Comparison of ENCODE assay signal across 32 cellular contexts in the genomic region with DNA sequence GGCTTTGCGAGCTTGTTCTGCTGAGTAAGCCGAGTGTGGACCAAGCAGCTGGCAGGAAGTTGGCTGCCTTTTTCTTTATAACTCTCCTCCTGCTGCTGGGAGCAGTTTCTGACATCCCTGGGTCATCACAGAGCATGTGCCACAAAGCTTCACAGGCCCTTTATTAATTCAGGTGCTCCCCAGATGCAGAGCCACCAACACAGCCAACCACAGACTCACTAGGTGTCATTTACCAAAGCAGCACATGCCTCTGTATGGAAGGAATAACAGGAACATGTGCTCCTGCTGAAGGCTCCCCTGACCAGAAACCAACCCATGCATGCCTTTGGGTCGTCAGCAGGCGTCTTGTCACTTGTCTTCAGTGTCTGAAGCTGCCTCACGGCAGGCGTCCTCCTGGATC.
"Had no signal": no experiment of that assay in that cellular context is flagged by ENCODE, and none has a peak within 500 bp of the region (broad histone marks: within the 10 kb centered on the region; RNA-seq: fewer than 3 reads in every experiment).

No MANE protein-coding gene starts in this region.

- H3K27me3 ChIP-seq: ascending aorta, body of pancreas, MG63 had no signal

- H3K4me3 Mint-ChIP-seq: activated CD4-positive, alpha-beta memory T cell treated with anti-CD3 and anti-CD28 coated beads for 36 hours; activated CD4-positive, alpha-beta T cell treated with anti-CD3 and anti-CD28 coated beads, Interleukin-2, amount 10 ng/mL, durations not matched to agents 7 days and 5 days; activated naive CD8-positive, alpha-beta T cell treated with anti-CD3 and anti-CD28 coated beads, Interleukin-2, amount 50 U/mL, for 24 hours; activated T-cell treated with anti-CD3 and anti-CD28 coated beads, Interleukin-2, amount 50 U/mL, for 24 hours; activated T-helper 1 cell treated with anti-CD3 and anti-CD28 coated beads, Interleukin-12 subunit alpha, Interleukin-12 subunit beta, Interleukin-2, Interleukin-4 antibody, amounts not matched to agents 30 ng/mL and 10 ng/mL and 1 ng/mL, durations not matched to agents 14 hours and 24 hours and 36 hours; T-cell had no signal

- DNase-seq: activated CD4-positive, alpha-beta memory T cell treated with anti-CD3 and anti-CD28 coated beads for 36 hours; activated CD4-positive, alpha-beta T cell treated with anti-CD3 and anti-CD28 coated beads, Interleukin-2, amount 10 ng/mL, durations not matched to agents 7 days and 5 days; activated CD4-positive, CD25-positive, alpha-beta regulatory T cell; activated effector memory CD4-positive, alpha-beta T cell treated with Interleukin-2 at 50 U/mL for 16 hours; activated naive CD4-positive, alpha-beta T cell treated with Interleukin-2 at 50 U/mL for 16 hours; activated naive CD8-positive, alpha-beta T cell treated with anti-CD3 and anti-CD28 coated beads, Interleukin-2, amount 50 U/mL, for 24 hours; activated T-cell treated with anti-CD3 and anti-CD28 coated beads, Interleukin-2, amount 50 U/mL, for 24 hours; amniotic stem cell; body of pancreas; central memory CD4-positive, alpha-beta T cell; MG63; MV-4-11; NCI-H1092 treated with DMSO at 0.1 percent for 48 hours; NCI-H1417 treated with DMSO at 0.1 percent for 48 hours; NCI-H1694; NCI-H2029; NCI-H2107; NCI-H345; NCI-H510A treated with DMSO at 0.1 percent for 48 hours; NCI-H69; SIG-M5; T-cell; T-helper 2 cell; T1000 had no signal

- H3K27ac Mint-ChIP-seq: activated CD4-positive, alpha-beta memory T cell treated with anti-CD3 and anti-CD28 coated beads for 36 hours; activated CD4-positive, alpha-beta T cell treated with anti-CD3 and anti-CD28 coated beads, Interleukin-2, amount 10 ng/mL, durations not matched to agents 7 days and 5 days; activated naive CD4-positive, alpha-beta T cell treated with anti-CD3 and anti-CD28 coated beads, Interleukin-2, amount 50 U/mL, for 72 hours; activated naive CD8-positive, alpha-beta T cell treated with anti-CD3 and anti-CD28 coated beads, Interleukin-2, amount 50 U/mL, for 24 hours; activated T-cell treated with anti-CD3 and anti-CD28 coated beads, Interleukin-2, amount 50 U/mL, for 24 hours; activated T-helper 1 cell treated with anti-CD3 and anti-CD28 coated beads, Interleukin-12 subunit alpha, Interleukin-12 subunit beta, Interleukin-2, Interleukin-4 antibody, amounts not matched to agents 30 ng/mL and 10 ng/mL and 1 ng/mL, durations not matched to agents 14 hours and 24 hours and 36 hours; T-cell had no signal

- H3K4me3 ChIP-seq: ascending aorta, body of pancreas, MG63 had no signal

- H3K9ac ChIP-seq: KMS-11 had no signal

- H3K36me3 Mint-ChIP-seq: activated CD4-positive, alpha-beta memory T cell treated with anti-CD3 and anti-CD28 coated beads for 36 hours; activated naive CD4-positive, alpha-beta T cell treated with anti-CD3 and anti-CD28 coated beads, Interleukin-2, amount 50 U/mL, for 72 hours had no signal

- H3K36me3 ChIP-seq: ascending aorta, MG63 had no signal

- H3K4me1 ChIP-seq: ascending aorta, body of pancreas had no signal

- H3K4me1 Mint-ChIP-seq: activated CD4-positive, alpha-beta T cell treated with anti-CD3 and anti-CD28 coated beads, Interleukin-2, amount 10 ng/mL, durations not matched to agents 7 days and 5 days; activated naive CD8-positive, alpha-beta T cell treated with anti-CD3 and anti-CD28 coated beads, Interleukin-2, amount 50 U/mL, for 24 hours; T-cell had no signal

- H3K9me3 Mint-ChIP-seq: activated CD4-positive, alpha-beta memory T cell treated with anti-CD3 and anti-CD28 coated beads for 36 hours; activated CD4-positive, alpha-beta T cell treated with anti-CD3 and anti-CD28 coated beads, Interleukin-2, amount 10 ng/mL, durations not matched to agents 7 days and 5 days; activated naive CD4-positive, alpha-beta T cell treated with anti-CD3 and anti-CD28 coated beads, Interleukin-2, amount 50 U/mL, for 72 hours; activated naive CD8-positive, alpha-beta T cell treated with anti-CD3 and anti-CD28 coated beads, Interleukin-2, amount 50 U/mL, for 24 hours; activated T-cell treated with anti-CD3 and anti-CD28 coated beads, Interleukin-2, amount 50 U/mL, for 24 hours; activated T-helper 1 cell treated with anti-CD3 and anti-CD28 coated beads, Interleukin-12 subunit alpha, Interleukin-12 subunit beta, Interleukin-2, Interleukin-4 antibody, amounts not matched to agents 30 ng/mL and 10 ng/mL and 1 ng/mL, durations not matched to agents 14 hours and 24 hours and 36 hours; T-cell had no signal

- ATAC-seq: body of pancreas, PC-3, T-cell had no signal

- H3K9me3 ChIP-seq: ascending aorta, body of pancreas, MG63 had no signal

- FAIRE-seq: bronchial epithelial cell, TTC549 had no signal

- H3K27me3 Mint-ChIP-seq: activated CD4-positive, alpha-beta memory T cell treated with anti-CD3 and anti-CD28 coated beads for 36 hours; activated CD4-positive, alpha-beta T cell treated with anti-CD3 and anti-CD28 coated beads, Interleukin-2, amount 10 ng/mL, durations not matched to agents 7 days and 5 days; activated naive CD8-positive, alpha-beta T cell treated with anti-CD3 and anti-CD28 coated beads, Interleukin-2, amount 50 U/mL, for 24 hours; activated T-cell treated with anti-CD3 and anti-CD28 coated beads, Interleukin-2, amount 50 U/mL, for 24 hours; T-cell had no signal

- H3K27ac ChIP-seq: ascending aorta, body of pancreas, KMS-11, VCaP had no signal
